ENCODE assay signal across 1 cellular context in the genomic region with DNA sequence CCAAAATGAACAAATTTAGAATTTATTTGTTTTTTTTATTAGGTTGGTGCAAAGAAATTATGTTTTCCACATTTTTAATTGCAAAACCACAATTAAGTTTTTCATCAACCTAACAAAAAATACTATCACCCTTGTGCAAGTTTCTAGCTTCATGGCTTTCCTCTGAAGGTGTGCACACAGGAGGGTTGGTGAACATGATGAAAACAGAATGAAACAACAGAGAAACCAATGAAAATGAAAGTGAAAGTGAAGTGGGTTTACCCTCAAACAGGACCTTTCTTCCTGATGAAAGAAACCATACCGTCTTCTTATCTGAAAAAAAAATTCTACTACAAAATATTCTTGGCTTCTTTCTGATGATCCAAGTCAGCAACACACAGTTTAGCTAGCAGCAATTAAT.
TF ChIP-seq lines count a peak whose summit lies in the region.

No MANE protein-coding gene starts in this region.

TF ChIP-seq in A549, 52 proteins besides CTCF, POLR2A, EP300 and RAD21 (continued from another document):
- TF ChIP-seq PHF8 (IDR thresholded peaks at IDR 0.05; ENCODE audit: borderline replicate concordance, low read depth) (no peak), HES2 (IDR thresholded peaks at IDR 0.05) (no peak), USF2 (IDR thresholded peaks at IDR 0.05) (no peak), MAZ (IDR thresholded peaks at IDR 0.05; ENCODE audit: borderline replicate concordance, low read depth, low read length) (no peak), RCOR1 (IDR thresholded peaks at IDR 0.05; ENCODE audit: low read depth, low read length) (no peak), ZSCAN20 (CRISPR knock-in tag; IDR thresholded peaks at IDR 0.05) (no peak)
